ENCODE assay signal across 1 cellular context in genomic region chr6:69918766-69919165, GRCh38.
TF ChIP-seq lines count a peak whose summit lies in the region.

No MANE protein-coding gene starts in this region.

TF ChIP-seq in SK-N-SH treated with all-trans-retinoic acid at 6 μM for 48 hours, 23 proteins besides CTCF, POLR2A, EP300 and RAD21 (continued from another document):
- TF ChIP-seq, protein P1, sequence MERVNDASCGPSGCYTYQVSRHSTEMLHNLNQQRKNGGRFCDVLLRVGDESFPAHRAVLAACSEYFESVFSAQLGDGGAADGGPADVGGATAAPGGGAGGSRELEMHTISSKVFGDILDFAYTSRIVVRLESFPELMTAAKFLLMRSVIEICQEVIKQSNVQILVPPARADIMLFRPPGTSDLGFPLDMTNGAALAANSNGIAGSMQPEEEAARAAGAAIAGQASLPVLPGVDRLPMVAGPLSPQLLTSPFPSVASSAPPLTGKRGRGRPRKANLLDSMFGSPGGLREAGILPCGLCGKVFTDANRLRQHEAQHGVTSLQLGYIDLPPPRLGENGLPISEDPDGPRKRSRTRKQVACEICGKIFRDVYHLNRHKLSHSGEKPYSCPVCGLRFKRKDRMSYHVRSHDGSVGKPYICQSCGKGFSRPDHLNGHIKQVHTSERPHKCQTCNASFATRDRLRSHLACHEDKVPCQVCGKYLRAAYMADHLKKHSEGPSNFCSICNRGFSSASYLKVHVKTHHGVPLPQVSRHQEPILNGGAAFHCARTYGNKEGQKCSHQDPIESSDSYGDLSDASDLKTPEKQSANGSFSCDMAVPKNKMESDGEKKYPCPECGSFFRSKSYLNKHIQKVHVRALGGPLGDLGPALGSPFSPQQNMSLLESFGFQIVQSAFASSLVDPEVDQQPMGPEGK (CRISPR knock-in tag; IDR thresholded peaks at IDR 0.05; ENCODE audit: borderline replicate concordance), result no peak
